1 cellular context compared by ENCODE assay signal in the genomic region with DNA sequence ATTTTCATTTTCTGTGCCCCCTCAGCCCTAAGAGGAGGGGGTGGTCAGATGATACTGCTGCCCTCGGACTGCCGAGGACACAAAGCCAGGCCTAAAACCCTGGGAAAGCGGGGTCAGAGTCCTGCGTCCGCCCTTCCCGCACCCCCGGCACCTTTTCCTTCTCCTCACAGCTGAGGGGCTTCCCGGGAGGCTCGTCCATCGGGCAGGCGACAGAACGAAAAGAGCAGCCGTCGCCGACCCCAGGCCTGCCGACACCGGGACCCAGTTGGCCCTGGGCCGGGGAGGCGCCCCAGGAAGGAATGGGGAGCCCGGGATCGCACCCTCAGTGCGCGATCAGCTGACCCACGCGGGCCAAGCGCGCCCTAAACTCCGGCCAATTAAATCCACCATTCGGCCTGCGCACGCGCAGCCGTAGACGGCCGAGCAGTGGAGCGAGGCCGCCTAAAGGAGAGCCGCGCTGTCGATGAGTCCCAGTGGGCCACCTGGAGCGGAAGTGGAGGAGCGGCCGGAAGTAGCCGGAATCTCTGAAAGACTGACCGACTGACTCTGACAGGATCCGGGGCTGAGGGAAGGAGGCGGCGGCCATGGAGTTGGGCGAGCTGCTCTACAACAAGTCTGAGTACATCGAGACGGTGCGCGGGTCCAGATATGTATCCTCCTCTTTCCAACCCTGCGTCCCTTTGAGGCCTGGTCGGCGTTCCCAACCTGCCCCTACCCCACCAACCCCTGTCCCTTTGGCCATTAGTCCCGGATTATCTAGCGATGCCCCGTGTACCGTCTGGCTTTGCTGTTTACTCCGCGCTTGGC.
TF ChIP-seq lines count a peak whose summit lies in the region.

A gene (plus strand): TSS at position 508 of the 807 bp plus-strand sequence. CDS start 77 bp downstream, at position 585.
A gene (minus strand): TSS at position 352 of the 807 bp plus-strand sequence. CDS start 153 bp downstream, at position 199.

TF ChIP-seq in HepG2, 621 proteins besides CTCF, POLR2A, EP300 and RAD21 (continued from another document and continues in another):
- TF ChIP-seq, protein P1, sequence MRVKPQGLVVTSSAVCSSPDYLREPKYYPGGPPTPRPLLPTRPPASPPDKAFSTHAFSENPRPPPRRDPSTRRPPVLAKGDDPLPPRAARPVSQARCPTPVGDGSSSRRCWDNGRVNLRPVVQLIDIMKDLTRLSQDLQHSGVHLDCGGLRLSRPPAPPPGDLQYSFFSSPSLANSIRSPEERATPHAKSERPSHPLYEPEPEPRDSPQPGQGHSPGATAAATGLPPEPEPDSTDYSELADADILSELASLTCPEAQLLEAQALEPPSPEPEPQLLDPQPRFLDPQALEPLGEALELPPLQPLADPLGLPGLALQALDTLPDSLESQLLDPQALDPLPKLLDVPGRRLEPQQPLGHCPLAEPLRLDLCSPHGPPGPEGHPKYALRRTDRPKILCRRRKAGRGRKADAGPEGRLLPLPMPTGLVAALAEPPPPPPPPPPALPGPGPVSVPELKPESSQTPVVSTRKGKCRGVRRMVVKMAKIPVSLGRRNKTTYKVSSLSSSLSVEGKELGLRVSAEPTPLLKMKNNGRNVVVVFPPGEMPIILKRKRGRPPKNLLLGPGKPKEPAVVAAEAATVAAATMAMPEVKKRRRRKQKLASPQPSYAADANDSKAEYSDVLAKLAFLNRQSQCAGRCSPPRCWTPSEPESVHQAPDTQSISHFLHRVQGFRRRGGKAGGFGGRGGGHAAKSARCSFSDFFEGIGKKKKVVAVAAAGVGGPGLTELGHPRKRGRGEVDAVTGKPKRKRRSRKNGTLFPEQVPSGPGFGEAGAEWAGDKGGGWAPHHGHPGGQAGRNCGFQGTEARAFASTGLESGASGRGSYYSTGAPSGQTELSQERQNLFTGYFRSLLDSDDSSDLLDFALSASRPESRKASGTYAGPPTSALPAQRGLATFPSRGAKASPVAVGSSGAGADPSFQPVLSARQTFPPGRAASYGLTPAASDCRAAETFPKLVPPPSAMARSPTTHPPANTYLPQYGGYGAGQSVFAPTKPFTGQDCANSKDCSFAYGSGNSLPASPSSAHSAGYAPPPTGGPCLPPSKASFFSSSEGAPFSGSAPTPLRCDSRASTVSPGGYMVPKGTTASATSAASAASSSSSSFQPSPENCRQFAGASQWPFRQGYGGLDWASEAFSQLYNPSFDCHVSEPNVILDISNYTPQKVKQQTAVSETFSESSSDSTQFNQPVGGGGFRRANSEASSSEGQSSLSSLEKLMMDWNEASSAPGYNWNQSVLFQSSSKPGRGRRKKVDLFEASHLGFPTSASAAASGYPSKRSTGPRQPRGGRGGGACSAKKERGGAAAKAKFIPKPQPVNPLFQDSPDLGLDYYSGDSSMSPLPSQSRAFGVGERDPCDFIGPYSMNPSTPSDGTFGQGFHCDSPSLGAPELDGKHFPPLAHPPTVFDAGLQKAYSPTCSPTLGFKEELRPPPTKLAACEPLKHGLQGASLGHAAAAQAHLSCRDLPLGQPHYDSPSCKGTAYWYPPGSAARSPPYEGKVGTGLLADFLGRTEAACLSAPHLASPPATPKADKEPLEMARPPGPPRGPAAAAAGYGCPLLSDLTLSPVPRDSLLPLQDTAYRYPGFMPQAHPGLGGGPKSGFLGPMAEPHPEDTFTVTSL (CRISPR knock-in tag; IDR thresholded peaks at IDR 0.05; ENCODE audit: borderline replicate concordance), result peak; percentile 27; the same call in 1 of the 2 replicates
- TF ChIP-seq, protein P2, sequence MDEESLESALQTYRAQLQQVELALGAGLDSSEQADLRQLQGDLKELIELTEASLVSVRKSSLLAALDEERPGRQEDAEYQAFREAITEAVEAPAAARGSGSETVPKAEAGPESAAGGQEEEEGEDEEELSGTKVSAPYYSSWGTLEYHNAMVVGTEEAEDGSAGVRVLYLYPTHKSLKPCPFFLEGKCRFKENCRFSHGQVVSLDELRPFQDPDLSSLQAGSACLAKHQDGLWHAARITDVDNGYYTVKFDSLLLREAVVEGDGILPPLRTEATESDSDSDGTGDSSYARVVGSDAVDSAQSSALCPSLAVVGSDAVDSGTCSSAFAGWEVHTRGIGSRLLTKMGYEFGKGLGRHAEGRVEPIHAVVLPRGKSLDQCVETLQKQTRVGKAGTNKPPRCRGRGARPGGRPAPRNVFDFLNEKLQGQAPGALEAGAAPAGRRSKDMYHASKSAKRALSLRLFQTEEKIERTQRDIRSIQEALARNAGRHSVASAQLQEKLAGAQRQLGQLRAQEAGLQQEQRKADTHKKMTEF (CRISPR knock-in tag; IDR thresholded peaks at IDR 0.05), result peak; percentile 96
- peak; percentile 99 for TF ChIP-seq ISX (CRISPR knock-in tag; conservative IDR thresholded peaks at IDR 0.05)
- TF ChIP-seq CENPX (CRISPR knock-in tag; IDR thresholded peaks at IDR 0.05), result no peak
- no peak; the same call in 1 of the 2 replicates for TF ChIP-seq SP5 (CRISPR knock-in tag; IDR thresholded peaks at IDR 0.05; ENCODE audit: borderline replicate concordance, low read depth)
- peak; percentile 97 for TF ChIP-seq KLF12 (CRISPR knock-in tag; IDR thresholded peaks at IDR 0.05; ENCODE audit: borderline replicate concordance)
- TF ChIP-seq SP2 (CRISPR knock-in tag; IDR thresholded peaks at IDR 0.05), result peak; percentile 50
- TF ChIP-seq KLF9 (CRISPR knock-in tag; IDR thresholded peaks at IDR 0.05; ENCODE audit: low read depth), result no peak; the same call in 1 of the 2 replicates
- TF ChIP-seq TBL1XR1 (IDR thresholded peaks at IDR 0.05; ENCODE audit: borderline replicate concordance, low read length, partially characterized antibody), result peak; percentile 84
- TF ChIP-seq FOXK2 (IDR thresholded peaks at IDR 0.05), result peak; percentile 59
- TF ChIP-seq, protein P3, sequence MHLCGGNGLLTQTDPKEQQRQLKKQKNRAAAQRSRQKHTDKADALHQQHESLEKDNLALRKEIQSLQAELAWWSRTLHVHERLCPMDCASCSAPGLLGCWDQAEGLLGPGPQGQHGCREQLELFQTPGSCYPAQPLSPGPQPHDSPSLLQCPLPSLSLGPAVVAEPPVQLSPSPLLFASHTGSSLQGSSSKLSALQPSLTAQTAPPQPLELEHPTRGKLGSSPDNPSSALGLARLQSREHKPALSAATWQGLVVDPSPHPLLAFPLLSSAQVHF (CRISPR knock-in tag; IDR thresholded peaks at IDR 0.05), result peak; percentile 86; the same call in 1 of the 2 replicates
- no peak for TF ChIP-seq NBN (conservative IDR thresholded peaks at IDR 0.05)
- no peak for TF ChIP-seq SUZ12 (IDR thresholded peaks at IDR 0.05; ENCODE audit: low read depth, low read length)
- TF ChIP-seq CCDC6 (CRISPR knock-in tag; IDR thresholded peaks at IDR 0.05), result peak; percentile 98; the same call in 1 of the 2 replicates
- TF ChIP-seq, protein P4, sequence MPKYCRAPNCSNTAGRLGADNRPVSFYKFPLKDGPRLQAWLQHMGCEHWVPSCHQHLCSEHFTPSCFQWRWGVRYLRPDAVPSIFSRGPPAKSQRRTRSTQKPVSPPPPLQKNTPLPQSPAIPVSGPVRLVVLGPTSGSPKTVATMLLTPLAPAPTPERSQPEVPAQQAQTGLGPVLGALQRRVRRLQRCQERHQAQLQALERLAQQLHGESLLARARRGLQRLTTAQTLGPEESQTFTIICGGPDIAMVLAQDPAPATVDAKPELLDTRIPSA (CRISPR knock-in tag; IDR thresholded peaks at IDR 0.05; ENCODE audit: borderline replicate concordance), result peak; percentile 94
- no peak; the same call in 1 of the 2 replicates for TF ChIP-seq NCOA1 (CRISPR knock-in tag; IDR thresholded peaks at IDR 0.05)
- TF ChIP-seq HDAC1 (CRISPR knock-in tag; IDR thresholded peaks at IDR 0.05), result peak; percentile 99
- peak; percentile 83 for TF ChIP-seq PRMT3 (CRISPR knock-in tag; IDR thresholded peaks at IDR 0.05; ENCODE audit: borderline replicate concordance, low read depth)
- TF ChIP-seq MED8 (CRISPR knock-in tag; IDR thresholded peaks at IDR 0.05; ENCODE audit: insufficient replicate concordance), result peak; percentile 97
- TF ChIP-seq ZNF83 (CRISPR knock-in tag; IDR thresholded peaks at IDR 0.05; ENCODE audit: borderline replicate concordance), result no peak; the same call in 1 of the 2 replicates
- TF ChIP-seq, protein P5, sequence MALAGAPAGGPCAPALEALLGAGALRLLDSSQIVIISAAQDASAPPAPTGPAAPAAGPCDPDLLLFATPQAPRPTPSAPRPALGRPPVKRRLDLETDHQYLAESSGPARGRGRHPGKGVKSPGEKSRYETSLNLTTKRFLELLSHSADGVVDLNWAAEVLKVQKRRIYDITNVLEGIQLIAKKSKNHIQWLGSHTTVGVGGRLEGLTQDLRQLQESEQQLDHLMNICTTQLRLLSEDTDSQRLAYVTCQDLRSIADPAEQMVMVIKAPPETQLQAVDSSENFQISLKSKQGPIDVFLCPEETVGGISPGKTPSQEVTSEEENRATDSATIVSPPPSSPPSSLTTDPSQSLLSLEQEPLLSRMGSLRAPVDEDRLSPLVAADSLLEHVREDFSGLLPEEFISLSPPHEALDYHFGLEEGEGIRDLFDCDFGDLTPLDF (CRISPR knock-in tag; IDR thresholded peaks at IDR 0.05), result peak; percentile 100
- peak; percentile 13 for TF ChIP-seq ZNF292 (CRISPR knock-in tag; IDR thresholded peaks at IDR 0.05; ENCODE audit: borderline replicate concordance, low read depth)
- peak; percentile 91 for TF ChIP-seq EEA1 (CRISPR knock-in tag; IDR thresholded peaks at IDR 0.05; ENCODE audit: borderline replicate concordance)
- peak; percentile 74 for TF ChIP-seq TBX3 (IDR thresholded peaks at IDR 0.05; ENCODE audit: borderline replicate concordance)
- TF ChIP-seq, protein P6, sequence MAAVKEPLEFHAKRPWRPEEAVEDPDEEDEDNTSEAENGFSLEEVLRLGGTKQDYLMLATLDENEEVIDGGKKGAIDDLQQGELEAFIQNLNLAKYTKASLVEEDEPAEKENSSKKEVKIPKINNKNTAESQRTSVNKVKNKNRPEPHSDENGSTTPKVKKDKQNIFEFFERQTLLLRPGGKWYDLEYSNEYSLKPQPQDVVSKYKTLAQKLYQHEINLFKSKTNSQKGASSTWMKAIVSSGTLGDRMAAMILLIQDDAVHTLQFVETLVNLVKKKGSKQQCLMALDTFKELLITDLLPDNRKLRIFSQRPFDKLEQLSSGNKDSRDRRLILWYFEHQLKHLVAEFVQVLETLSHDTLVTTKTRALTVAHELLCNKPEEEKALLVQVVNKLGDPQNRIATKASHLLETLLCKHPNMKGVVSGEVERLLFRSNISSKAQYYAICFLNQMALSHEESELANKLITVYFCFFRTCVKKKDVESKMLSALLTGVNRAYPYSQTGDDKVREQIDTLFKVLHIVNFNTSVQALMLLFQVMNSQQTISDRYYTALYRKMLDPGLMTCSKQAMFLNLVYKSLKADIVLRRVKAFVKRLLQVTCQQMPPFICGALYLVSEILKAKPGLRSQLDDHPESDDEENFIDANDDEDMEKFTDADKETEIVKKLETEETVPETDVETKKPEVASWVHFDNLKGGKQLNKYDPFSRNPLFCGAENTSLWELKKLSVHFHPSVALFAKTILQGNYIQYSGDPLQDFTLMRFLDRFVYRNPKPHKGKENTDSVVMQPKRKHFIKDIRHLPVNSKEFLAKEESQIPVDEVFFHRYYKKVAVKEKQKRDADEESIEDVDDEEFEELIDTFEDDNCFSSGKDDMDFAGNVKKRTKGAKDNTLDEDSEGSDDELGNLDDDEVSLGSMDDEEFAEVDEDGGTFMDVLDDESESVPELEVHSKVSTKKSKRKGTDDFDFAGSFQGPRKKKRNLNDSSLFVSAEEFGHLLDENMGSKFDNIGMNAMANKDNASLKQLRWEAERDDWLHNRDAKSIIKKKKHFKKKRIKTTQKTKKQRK (IDR thresholded peaks at IDR 0.05; ENCODE audit: low read length), result no peak
- TF ChIP-seq FOXP1 (IDR thresholded peaks at IDR 0.05), result no peak
- TF ChIP-seq FOXP1 (CRISPR knock-in tag; IDR thresholded peaks at IDR 0.05), result no peak
- no peak for TF ChIP-seq ZNF282 (IDR thresholded peaks at IDR 0.05; ENCODE audit: partially characterized antibody)
- TF ChIP-seq, protein P7, sequence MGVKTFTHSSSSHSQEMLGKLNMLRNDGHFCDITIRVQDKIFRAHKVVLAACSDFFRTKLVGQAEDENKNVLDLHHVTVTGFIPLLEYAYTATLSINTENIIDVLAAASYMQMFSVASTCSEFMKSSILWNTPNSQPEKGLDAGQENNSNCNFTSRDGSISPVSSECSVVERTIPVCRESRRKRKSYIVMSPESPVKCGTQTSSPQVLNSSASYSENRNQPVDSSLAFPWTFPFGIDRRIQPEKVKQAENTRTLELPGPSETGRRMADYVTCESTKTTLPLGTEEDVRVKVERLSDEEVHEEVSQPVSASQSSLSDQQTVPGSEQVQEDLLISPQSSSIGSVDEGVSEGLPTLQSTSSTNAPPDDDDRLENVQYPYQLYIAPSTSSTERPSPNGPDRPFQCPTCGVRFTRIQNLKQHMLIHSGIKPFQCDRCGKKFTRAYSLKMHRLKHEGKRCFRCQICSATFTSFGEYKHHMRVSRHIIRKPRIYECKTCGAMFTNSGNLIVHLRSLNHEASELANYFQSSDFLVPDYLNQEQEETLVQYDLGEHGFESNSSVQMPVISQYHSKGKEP (CRISPR knock-in tag; IDR thresholded peaks at IDR 0.05), result peak; percentile 14; the same call in 1 of the 2 replicates
- peak; percentile 73; the same call in 1 of the 2 replicates for TF ChIP-seq REXO4 (CRISPR knock-in tag; IDR thresholded peaks at IDR 0.05; ENCODE audit: borderline replicate concordance)
- TF ChIP-seq ARHGAP35 (CRISPR knock-in tag; IDR thresholded peaks at IDR 0.05; ENCODE audit: borderline replicate concordance), result peak; percentile 85
- peak; percentile 56 for TF ChIP-seq ZNF484 (CRISPR knock-in tag; IDR thresholded peaks at IDR 0.05; ENCODE audit: borderline replicate concordance, low read depth)
- TF ChIP-seq BCL6 (CRISPR knock-in tag; IDR thresholded peaks at IDR 0.05), result peak; percentile 58; the same call in 1 of the 2 replicates
- TF ChIP-seq ZNF264 (CRISPR knock-in tag; IDR thresholded peaks at IDR 0.05), result peak; percentile 94
- TF ChIP-seq KLF15 (CRISPR knock-in tag; IDR thresholded peaks at IDR 0.05; ENCODE audit: borderline replicate concordance), result peak; percentile 88
- no peak for TF ChIP-seq NFIC (IDR thresholded peaks at IDR 0.05; ENCODE audit: low read length)
- no peak for TF ChIP-seq TRIM24 (CRISPR knock-in tag; IDR thresholded peaks at IDR 0.05)
- TF ChIP-seq, protein P8, sequence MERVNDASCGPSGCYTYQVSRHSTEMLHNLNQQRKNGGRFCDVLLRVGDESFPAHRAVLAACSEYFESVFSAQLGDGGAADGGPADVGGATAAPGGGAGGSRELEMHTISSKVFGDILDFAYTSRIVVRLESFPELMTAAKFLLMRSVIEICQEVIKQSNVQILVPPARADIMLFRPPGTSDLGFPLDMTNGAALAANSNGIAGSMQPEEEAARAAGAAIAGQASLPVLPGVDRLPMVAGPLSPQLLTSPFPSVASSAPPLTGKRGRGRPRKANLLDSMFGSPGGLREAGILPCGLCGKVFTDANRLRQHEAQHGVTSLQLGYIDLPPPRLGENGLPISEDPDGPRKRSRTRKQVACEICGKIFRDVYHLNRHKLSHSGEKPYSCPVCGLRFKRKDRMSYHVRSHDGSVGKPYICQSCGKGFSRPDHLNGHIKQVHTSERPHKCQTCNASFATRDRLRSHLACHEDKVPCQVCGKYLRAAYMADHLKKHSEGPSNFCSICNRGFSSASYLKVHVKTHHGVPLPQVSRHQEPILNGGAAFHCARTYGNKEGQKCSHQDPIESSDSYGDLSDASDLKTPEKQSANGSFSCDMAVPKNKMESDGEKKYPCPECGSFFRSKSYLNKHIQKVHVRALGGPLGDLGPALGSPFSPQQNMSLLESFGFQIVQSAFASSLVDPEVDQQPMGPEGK (CRISPR knock-in tag; IDR thresholded peaks at IDR 0.05), result peak; percentile 74
